11 cellular contexts compared by ENCODE assay signal in genomic region chr14:102020058-102020971, GRCh38. TPM values are rescaled to one million over a fixed set of nuclear protein-coding genes. Genes with fewer than 3 reads are reported as not detected.
DNase-seq lines count a peak whose midpoint lies in the region; ATAC-seq and TF ChIP-seq lines count a peak whose summit lies in the region.
"Had no signal": no experiment of that assay in that cellular context is flagged by ENCODE, and none has a peak within 500 bp of the region (broad histone marks: within the 10 kb centered on the region; RNA-seq: fewer than 3 reads in every experiment).

No MANE protein-coding gene starts in this region.

- no peaks in the 10 kb centered on the region for H3K4me1 Mint-ChIP-seq in progenitor cell of endocrine pancreas (ENCODE audit: low read depth)

- no peaks in the 10 kb centered on the region for H3K9me3 ChIP-seq in WERI-Rb-1 (ENCODE audit: severe bottlenecking)
- H3K9me3 ChIP-seq: thyroid gland had no signal

- peak overlapping the region; percentile 71 for H3K27ac ChIP-seq in WERI-Rb-1
- H3K27ac ChIP-seq: thyroid gland had no signal

- ATAC-seq in GM18502 (IDR thresholded peaks at IDR 0.05; ENCODE audit: poor library complexity, unreplicated experiment) (no peak), left lobe of liver (no peak)

- H3K27me3 ChIP-seq in WERI-Rb-1 (ENCODE audit: insufficient read depth, low read depth, severe bottlenecking), result no peaks in the 10 kb centered on the region
- H3K27me3 ChIP-seq: thyroid gland had no signal

- H3K36me3 Mint-ChIP-seq in progenitor cell of endocrine pancreas (ENCODE audit: insufficient read depth), result peaks cover 48% of the 10 kb centered on the region

- no peak overlapping the region for H3K27ac Mint-ChIP-seq in progenitor cell of endocrine pancreas

- no peaks in the 10 kb centered on the region for H3K27me3 Mint-ChIP-seq in progenitor cell of endocrine pancreas

- DNase-seq in GM03348 (ENCODE audit: low spot score) (peak; percentile 77), WERI-Rb-1 (peak; percentile 28), choroid plexus epithelial cell (ENCODE audit: low read depth) (peak; percentile 77), progenitor cell of endocrine pancreas (ENCODE audit: low spot score, unreplicated experiment) (no peak), GM20000 (ENCODE audit: low spot score) (no peak), left lobe of liver (ENCODE audit: low spot score) (no peak)
- peak; percentile 10 for DNase-seq in stimulated activated CD4-positive, alpha-beta T cell treated with anti-CD3 and anti-CD28 coated beads, Interleukin-4, amount 100 ng/mL, for 1 hour
- DNase-seq: cortex of kidney, RPMI8226, thyroid gland had no signal

- H3K4me3 ChIP-seq in WERI-Rb-1 (ENCODE audit: low read depth, low read length) (no peak overlapping the region), choroid plexus epithelial cell (ENCODE audit: low read depth, low read length) (no peak overlapping the region)
- H3K4me3 ChIP-seq: thyroid gland had no signal

- no peak overlapping the region for H3K4me3 Mint-ChIP-seq in progenitor cell of endocrine pancreas (ENCODE audit: low read depth)

- TF ChIP-seq CTCF in WERI-Rb-1 (IDR thresholded peaks at IDR 0.05; ENCODE audit: low read depth, low read length), result no peak
- no peak for TF ChIP-seq CTCF in choroid plexus epithelial cell (conservative IDR thresholded peaks at IDR 0.05; ENCODE audit: low read depth, low read length)
- TF ChIP-seq CTCF in progenitor cell of endocrine pancreas (IDR thresholded peaks at IDR 0.05; ENCODE audit: unreplicated experiment), result no peak
- no peak for TF ChIP-seq CTCF in GM20000 (IDR thresholded peaks at IDR 0.05; ENCODE audit: extremely low read depth, missing control alignments)

- peaks cover 94% of the 10 kb centered on the region for H3K36me3 ChIP-seq in WERI-Rb-1

- no peaks in the 10 kb centered on the region for H3K9me3 Mint-ChIP-seq in progenitor cell of endocrine pancreas (ENCODE audit: low read depth)

RNA-seq across cellular contexts. Expression of gene DYNC1H1, which starts 55.9 kb away (rescaled TPM):
- total RNA-seq in progenitor cell of endocrine pancreas (501 and 519 TPM in 2 replicates), left lobe of liver (118 TPM)

Comparison
In these comparisons a context has a peak if more than half of its experiments do, and no peak if none do; other contexts are left out.
1. DNase-seq: peak in GM03348 (single experiment), WERI-Rb-1 (single experiment), choroid plexus epithelial cell (single experiment) and stimulated activated CD4-positive, alpha-beta T cell treated with anti-CD3 and anti-CD28 coated beads, Interleukin-4, amount 100 ng/mL, for 1 hour (single experiment); none in progenitor cell of endocrine pancreas (single experiment), GM20000 (single experiment) and left lobe of liver (single experiment).